8 cellular contexts compared by ENCODE assay signal in the genomic region with DNA sequence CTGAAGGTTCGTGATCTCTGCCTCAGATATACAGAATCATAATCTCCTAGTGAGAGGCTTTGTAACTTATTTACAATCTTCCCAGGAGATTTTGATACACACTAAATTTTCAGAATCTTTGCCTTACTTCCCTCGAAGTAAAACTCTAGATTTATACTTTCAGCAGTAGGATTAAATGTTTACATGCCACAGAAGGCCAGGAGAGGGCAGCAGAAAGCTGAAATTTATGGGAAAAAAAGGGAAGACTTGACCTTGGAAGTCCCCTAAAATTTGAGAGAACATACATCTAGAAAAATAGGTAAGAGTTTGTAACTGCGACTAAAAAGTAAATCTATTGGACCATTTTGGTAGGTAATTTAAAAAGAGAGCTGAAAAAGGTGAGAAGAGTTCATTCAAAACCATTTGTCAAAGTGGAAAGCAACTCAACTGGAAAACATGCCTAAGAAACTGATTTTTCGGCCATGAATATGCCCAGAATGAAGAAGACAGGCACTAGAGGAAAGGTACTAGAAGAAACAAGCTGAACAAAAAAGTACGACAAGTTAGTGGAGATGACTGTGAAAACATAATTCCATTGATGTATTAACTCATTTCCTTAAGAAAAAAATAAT.
DNase-seq lines count a peak whose midpoint lies in the region; ATAC-seq, FAIRE-seq and TF ChIP-seq lines count a peak whose summit lies in the region.
"Had no signal": no experiment of that assay in that cellular context is flagged by ENCODE, and none has a peak within 500 bp of the region (broad histone marks: within the 10 kb centered on the region; RNA-seq: fewer than 3 reads in every experiment).

No MANE protein-coding gene starts in this region.

- H3K4me1 Mint-ChIP-seq in astrocyte (ENCODE audit: low read depth, unreplicated experiment), result no peaks in the 10 kb centered on the region

- H3K9ac ChIP-seq in astrocyte (ENCODE audit: low read length), result no peak overlapping the region

- H3K27ac Mint-ChIP-seq in astrocyte (ENCODE audit: unreplicated experiment), result no peak overlapping the region
- H3K27ac Mint-ChIP-seq: T-helper 1 cell treated with Interleukin-12 subunit alpha and Interleukin-12 subunit beta and Interleukin-4 antibody, amounts not matched to agents 30 μg/mL and 1 μg/mL, for 36 hours had no signal

- no peaks in the 10 kb centered on the region for H3K36me3 ChIP-seq in astrocyte (ENCODE audit: insufficient read depth, low read length)
- no peaks in the 10 kb centered on the region for H3K36me3 ChIP-seq in lower lobe of right lung

- H3K79me2 ChIP-seq in astrocyte (ENCODE audit: insufficient read depth, low read length), result no peaks in the 10 kb centered on the region

- intact Hi-C loops in lower lobe of right lung (cut with DNase I), result no loop called here

- H3K27me3 Mint-ChIP-seq in astrocyte (ENCODE audit: low read depth, unreplicated experiment), result no peaks in the 10 kb centered on the region

- ATAC-seq in lower lobe of right lung, result no peak
- ATAC-seq in GM19351 (IDR thresholded peaks at IDR 0.05; ENCODE audit: unreplicated experiment), result no peak

- H3K4me2 ChIP-seq in astrocyte (ENCODE audit: low read length), result no peak overlapping the region

- no peaks in the 10 kb centered on the region for H3K9me3 Mint-ChIP-seq in astrocyte (ENCODE audit: unreplicated experiment)

- H3K9me3 ChIP-seq in astrocyte (ENCODE audit: insufficient read depth, low read depth, low read length) (no peaks in the 10 kb centered on the region), lower lobe of right lung (no peaks in the 10 kb centered on the region)

- no peak for FAIRE-seq in astrocyte (lab: Jason Lieb, UNC)

- H3K4me3 Mint-ChIP-seq in astrocyte (ENCODE audit: unreplicated experiment), result no peak overlapping the region
- H3K4me3 Mint-ChIP-seq: T-helper 1 cell treated with Interleukin-12 subunit alpha and Interleukin-12 subunit beta and Interleukin-4 antibody, amounts not matched to agents 30 μg/mL and 1 μg/mL, for 36 hours had no signal

- H3K27ac ChIP-seq in astrocyte (ENCODE audit: low read depth, low read length) (no peak overlapping the region), lower lobe of right lung (no peak overlapping the region)

- H3K4me3 ChIP-seq in GM12864 (ENCODE audit: low read depth, low read length) (no peak overlapping the region), astrocyte (ENCODE audit: insufficient read depth, low read depth, low read length) (no peak overlapping the region), lower lobe of right lung (no peak overlapping the region)

- no peaks in the 10 kb centered on the region for H4K20me1 ChIP-seq in astrocyte (ENCODE audit: insufficient read depth, low read length)

- no peaks in the 10 kb centered on the region for H3K36me3 Mint-ChIP-seq in astrocyte (ENCODE audit: low read depth, unreplicated experiment)

- peak; percentile 31 for TF ChIP-seq CTCF in GM12864 (IDR thresholded peaks at IDR 0.05; ENCODE audit: low read depth, low read length, missing control alignments)
- TF ChIP-seq CTCF in astrocyte (IDR thresholded peaks at IDR 0.05; ENCODE audit: insufficient read depth, low read depth, low read length), result peak; percentile 57
- peak; percentile 46 for TF ChIP-seq CTCF in lower lobe of right lung (IDR thresholded peaks at IDR 0.05)

- no peaks in the 10 kb centered on the region for H3K4me1 ChIP-seq in astrocyte (ENCODE audit: insufficient read depth, low read length)
- H3K4me1 ChIP-seq in lower lobe of right lung, result no peaks in the 10 kb centered on the region

- H2AFZ ChIP-seq in astrocyte (ENCODE audit: low read depth, low read length), result no peak overlapping the region

- H3K27me3 ChIP-seq in astrocyte (ENCODE audit: insufficient read depth, low read length) (no peaks in the 10 kb centered on the region), lower lobe of right lung (ENCODE audit: low read depth) (no peaks in the 10 kb centered on the region)

- no peak for DNase-seq in GM12864 (ENCODE audit: low read depth)
- peak; percentile 31 for DNase-seq in LoVo (ENCODE audit: low spot score)
- peak; percentile 2 for DNase-seq in astrocyte (ENCODE audit: low read depth)
- no peak for DNase-seq in lower lobe of right lung
- DNase-seq in T-helper 9 cell, result no peak
- no peak for DNase-seq in cerebellar nuclear complex (lab: John Stamatoyannopoulos, UW)

Comparison
In these comparisons a context has a peak if more than half of its experiments do, and no peak if none do; other contexts are left out.
1. DNase-seq: peak in LoVo (single experiment) and astrocyte (single experiment); none in GM12864 (single experiment), lower lobe of right lung (single experiment), T-helper 9 cell (single experiment) and cerebellar nuclear complex (0 of 2).
2. Peak in every context shown above with its lines, with median percentiles within 50 percentile points of each other: CTCF ChIP-seq.